In the genomic region with DNA sequence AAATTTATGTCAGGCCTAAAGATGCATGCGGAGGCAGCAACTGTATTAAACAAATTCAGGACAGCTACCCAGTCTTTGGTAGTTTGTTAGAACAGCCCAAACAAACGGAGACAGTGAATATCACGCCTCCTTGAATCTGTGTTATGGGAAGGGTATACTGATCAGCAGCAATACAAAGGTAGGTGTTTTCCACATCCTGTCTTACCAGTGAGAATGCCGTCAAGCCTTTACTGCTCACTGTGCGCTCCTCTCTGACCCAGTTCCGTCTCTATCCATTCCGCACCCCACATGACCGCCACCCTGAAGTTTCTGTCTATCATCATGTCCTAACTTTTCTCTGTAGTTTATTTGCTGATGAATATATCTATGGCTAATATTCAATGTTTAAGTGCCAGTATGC, we compare ENCODE assay signal across 1 cellular context.
TF ChIP-seq lines count a peak whose summit lies in the region.

No MANE protein-coding gene starts in this region.

TF ChIP-seq in K562, 482 proteins besides CTCF, POLR2A, EP300 and RAD21:
- TF ChIP-seq, protein P1, sequence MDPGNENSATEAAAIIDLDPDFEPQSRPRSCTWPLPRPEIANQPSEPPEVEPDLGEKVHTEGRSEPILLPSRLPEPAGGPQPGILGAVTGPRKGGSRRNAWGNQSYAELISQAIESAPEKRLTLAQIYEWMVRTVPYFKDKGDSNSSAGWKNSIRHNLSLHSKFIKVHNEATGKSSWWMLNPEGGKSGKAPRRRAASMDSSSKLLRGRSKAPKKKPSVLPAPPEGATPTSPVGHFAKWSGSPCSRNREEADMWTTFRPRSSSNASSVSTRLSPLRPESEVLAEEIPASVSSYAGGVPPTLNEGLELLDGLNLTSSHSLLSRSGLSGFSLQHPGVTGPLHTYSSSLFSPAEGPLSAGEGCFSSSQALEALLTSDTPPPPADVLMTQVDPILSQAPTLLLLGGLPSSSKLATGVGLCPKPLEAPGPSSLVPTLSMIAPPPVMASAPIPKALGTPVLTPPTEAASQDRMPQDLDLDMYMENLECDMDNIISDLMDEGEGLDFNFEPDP (CRISPR knock-in tag; IDR thresholded peaks at IDR 0.05): no peak
- TF ChIP-seq MEF2D (tag; conservative IDR thresholded peaks at IDR 0.05; ENCODE audit: low read depth): no peak
- no peak for TF ChIP-seq PCBP2 (IDR thresholded peaks at IDR 0.05; ENCODE audit: low read depth, low read length, poor library complexity, severe bottlenecking)
- TF ChIP-seq ZSCAN29 (IDR thresholded peaks at IDR 0.05): no peak
- TF ChIP-seq ZNF609 (CRISPR knock-in tag; IDR thresholded peaks at IDR 0.05; ENCODE audit: borderline replicate concordance): no peak
- no peak for TF ChIP-seq ZNF354B (CRISPR knock-in tag; IDR thresholded peaks at IDR 0.05)
